ENCODE assay signal across 8 cellular contexts in the genomic region with DNA sequence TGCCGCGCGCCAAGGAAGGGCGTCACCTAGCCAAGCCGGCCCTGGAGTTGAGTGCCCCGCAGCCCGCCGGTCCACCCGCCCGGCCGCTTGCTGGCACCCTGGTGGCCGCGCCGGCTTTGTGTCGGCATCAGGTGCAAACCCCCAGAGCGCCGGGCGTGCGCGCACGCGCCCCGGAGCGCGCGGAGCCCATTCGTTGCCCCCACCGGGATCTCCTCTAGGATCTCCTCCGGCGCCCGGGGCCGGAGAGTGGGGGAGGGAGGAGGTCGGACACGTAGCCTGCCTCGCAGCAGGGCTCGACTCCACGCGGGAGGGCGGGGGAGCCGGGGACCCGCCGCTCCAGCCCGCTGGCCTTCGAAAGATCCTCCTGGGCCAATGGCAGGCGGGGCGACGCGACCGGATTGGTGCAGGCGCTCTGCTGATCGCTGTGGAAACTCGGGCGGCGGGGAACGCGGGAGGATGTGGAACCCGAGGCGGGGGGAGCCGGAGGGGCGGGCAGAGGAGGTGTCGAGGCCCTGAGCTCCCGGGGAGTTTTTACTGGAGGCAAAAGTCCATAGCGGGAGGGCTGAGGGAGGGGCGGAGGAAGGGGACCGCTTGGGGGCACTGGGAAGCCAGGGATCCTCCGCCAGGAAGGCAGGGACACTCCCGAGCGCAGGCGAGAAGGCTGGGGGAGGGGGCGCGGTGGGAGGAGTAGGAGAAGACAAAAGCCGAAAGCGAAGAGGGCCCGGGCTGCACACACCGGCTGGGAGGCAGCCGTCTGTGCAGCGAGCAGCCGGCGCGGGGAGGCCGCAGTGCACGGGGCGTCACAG. TPM values are rescaled to one million over a fixed set of nuclear protein-coding genes. Genes with fewer than 3 reads are reported as not detected.
DNase-seq lines count a peak whose midpoint lies in the region; ATAC-seq and TF ChIP-seq lines count a peak whose summit lies in the region.

TSS of gene FADS2 (plus strand) at position 728 of the 806 bp plus-strand sequence. CDS start 91 bp downstream, outside the sequence.

- TF ChIP-seq EP300 in Ishikawa (IDR thresholded peaks at IDR 0.05; ENCODE audit: borderline replicate concordance) = no peak; the same call in 1 of the 2 replicates

- no peaks in the 10 kb centered on the region for H3K36me3 Mint-ChIP-seq in natural killer cell treated with Interleukin-12 subunit alpha and Interleukin-12 subunit beta and Interleukin-15 and Interleukin-18, amount 100 ng/mL, for 72 hours

- H3K36me3 ChIP-seq in Panc1 (ENCODE audit: control insufficient read depth, insufficient read depth, low read length) (no peaks in the 10 kb centered on the region), stomach smooth muscle (ENCODE audit: control insufficient read depth in 2 of 2, insufficient read depth in 2 of 2, low read length in 2 of 2) (no peaks in the 10 kb centered on the region)

- peaks cover 22 to 38% of the 10 kb centered on the region in 2 donors for H3K4me1 Mint-ChIP-seq in natural killer cell treated with Interleukin-12 subunit alpha and Interleukin-12 subunit beta and Interleukin-15 and Interleukin-18, amount 100 ng/mL, for 72 hours (ENCODE audit: low read depth in 2 of 2)

- POLR2A ChIA-PET in Panc1 (lab: Charles Lee) = interaction anchor here (0.7 to 1.8 kb wide), 2 partner anchors 13 to 31 kb away, joined by 3 to 10 read pairs; no protein-coding TSS in a partner anchor

- intact Hi-C loops in Panc1 (cut with micrococcal nuclease; ENCODE audit: unreplicated experiment) = no loop called here

- TF ChIP-seq CTCF in Panc1 (IDR thresholded peaks at IDR 0.05) = no peak

- in situ Hi-C loops in Panc1 (cut with HindIII; ENCODE audit: low pct_unique_long_range_greater_than_20kb, low sequenced_read_pairs) = no loop called here

- no peaks in the 10 kb centered on the region for H3K27me3 ChIP-seq in Panc1 (ENCODE audit: control insufficient read depth, insufficient read depth, low read length)
- H3K27me3 ChIP-seq in stomach smooth muscle (ENCODE audit: control insufficient read depth in 1 of 2, insufficient read depth in 2 of 2, low read length in 2 of 2) = peaks cover 16 to 17% of the 10 kb centered on the region in 2 donors

- H3K9ac ChIP-seq in stomach smooth muscle (ENCODE audit: low read length in 2 of 2) = peak within 1 kb of the TSS; percentile 42 to 63

- TF ChIP-seq RAD21 in Ishikawa (IDR thresholded peaks at IDR 0.05; ENCODE audit: low read depth) = peak; percentile 2; the same call in 1 of the 2 replicates

- peak within 1 kb of the TSS; percentile 82 for H3K4me3 Mint-ChIP-seq in natural killer cell treated with Interleukin-12 subunit alpha and Interleukin-12 subunit beta and Interleukin-15 and Interleukin-18, amount 100 ng/mL, for 72 hours

- H3K27ac ChIP-seq in Panc1 (ENCODE audit: low read length) (peak within 1 kb of the TSS; percentile 92), stomach smooth muscle (ENCODE audit: low read length) (peak within 1 kb of the TSS; percentile 55)

- DNase-seq in DMS114 treated with DMSO at 0.1 percent for 48 hours (lab: John Stamatoyannopoulos, UW; ENCODE audit: unreplicated experiment) (peak; percentile 40), Panc1 (ENCODE audit: low read depth, low spot score) (no peak), fibroblast of the conjunctiva (ENCODE audit: low read depth) (peak; percentile 93)
- peak; percentile 18 for DNase-seq in activated effector memory CD4-positive, alpha-beta T cell treated with Interleukin-2 at 50 U/mL for 16 hours
- peak; percentile 94 for DNase-seq in natural killer cell treated with Interleukin-12 subunit alpha and Interleukin-12 subunit beta and Interleukin-15 and Interleukin-18, amount 100 ng/mL, for 72 hours (ENCODE audit: low spot score)

- ATAC-seq in GM21528 (IDR thresholded peaks at IDR 0.05; ENCODE audit: low FRiP score, unreplicated experiment) (peak; percentile 69), Panc1 (peak; percentile 88)
- peak; percentile 90 to 93 for ATAC-seq in natural killer cell treated with Interleukin-12 subunit alpha and Interleukin-12 subunit beta and Interleukin-15 and Interleukin-18, amount 100 ng/mL, for 72 hours

- no peaks in the 10 kb centered on the region for H3K9me3 ChIP-seq in Panc1 (ENCODE audit: control insufficient read depth, insufficient read depth, low read depth, low read length)
- no peaks in the 10 kb centered on the region for H3K9me3 ChIP-seq in stomach smooth muscle (ENCODE audit: control insufficient read depth in 2 of 2, low read length in 2 of 2)

- no peaks in the 10 kb centered on the region for H3K9me3 Mint-ChIP-seq in natural killer cell treated with Interleukin-12 subunit alpha and Interleukin-12 subunit beta and Interleukin-15 and Interleukin-18, amount 100 ng/mL, for 72 hours

- H3K4me3 ChIP-seq in Panc1 (ENCODE audit: low read depth in 2 of 2, low read length in 2 of 2) (peak within 1 kb of the TSS; percentile 81 to 82), stomach smooth muscle (ENCODE audit: low read length in 2 of 2) (peak within 1 kb of the TSS; percentile 58 to 78)

- no TSS peak for BruUV-seq in Panc1 (replicated peaks; lab: Mats Ljungman, UMichigan)

- H3K27ac Mint-ChIP-seq in natural killer cell treated with Interleukin-12 subunit alpha and Interleukin-12 subunit beta and Interleukin-15 and Interleukin-18, amount 100 ng/mL, for 72 hours = peak within 1 kb of the TSS; percentile 51 to 87

- H3K4me1 ChIP-seq in Panc1 (ENCODE audit: control insufficient read depth, insufficient read depth, low read length) = peaks cover 33% of the 10 kb centered on the region
- peaks cover 32% of the 10 kb centered on the region for H3K4me1 ChIP-seq in stomach smooth muscle (ENCODE audit: control insufficient read depth, insufficient read depth, low read length)

- H3K27me3 Mint-ChIP-seq in natural killer cell treated with Interleukin-12 subunit alpha and Interleukin-12 subunit beta and Interleukin-15 and Interleukin-18, amount 100 ng/mL, for 72 hours = no peaks in the 10 kb centered on the region

- CTCF ChIA-PET in Panc1 (lab: Charles Lee) = interaction anchor here (0.6 to 0.7 kb wide), 3 partner anchors 114 to 226 kb away, joined by 4 to 5 read pairs (median 5); no protein-coding TSS in a partner anchor

TF ChIP-seq in Ishikawa, 13 proteins besides CTCF, POLR2A, EP300 and RAD21:
- TF ChIP-seq EGR1 (IDR thresholded peaks at IDR 0.05) = peak; percentile 8; the same call in 1 of the 2 replicates
- TF ChIP-seq ZBTB7A (IDR thresholded peaks at IDR 0.05; ENCODE audit: low read depth) = peak; percentile 63; the same call in 1 of the 2 replicates
- peak; percentile 26; the same call in 1 of the 2 replicates for TF ChIP-seq TEAD4 (IDR thresholded peaks at IDR 0.05)
- TF ChIP-seq TCF12 (IDR thresholded peaks at IDR 0.05; ENCODE audit: low read depth) = peak; percentile 74
- TF ChIP-seq, protein P1, sequence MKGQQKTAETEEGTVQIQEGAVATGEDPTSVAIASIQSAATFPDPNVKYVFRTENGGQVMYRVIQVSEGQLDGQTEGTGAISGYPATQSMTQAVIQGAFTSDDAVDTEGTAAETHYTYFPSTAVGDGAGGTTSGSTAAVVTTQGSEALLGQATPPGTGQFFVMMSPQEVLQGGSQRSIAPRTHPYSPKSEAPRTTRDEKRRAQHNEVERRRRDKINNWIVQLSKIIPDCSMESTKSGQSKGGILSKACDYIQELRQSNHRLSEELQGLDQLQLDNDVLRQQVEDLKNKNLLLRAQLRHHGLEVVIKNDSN (IDR thresholded peaks at IDR 0.05) = no peak
- TF ChIP-seq, protein P2, sequence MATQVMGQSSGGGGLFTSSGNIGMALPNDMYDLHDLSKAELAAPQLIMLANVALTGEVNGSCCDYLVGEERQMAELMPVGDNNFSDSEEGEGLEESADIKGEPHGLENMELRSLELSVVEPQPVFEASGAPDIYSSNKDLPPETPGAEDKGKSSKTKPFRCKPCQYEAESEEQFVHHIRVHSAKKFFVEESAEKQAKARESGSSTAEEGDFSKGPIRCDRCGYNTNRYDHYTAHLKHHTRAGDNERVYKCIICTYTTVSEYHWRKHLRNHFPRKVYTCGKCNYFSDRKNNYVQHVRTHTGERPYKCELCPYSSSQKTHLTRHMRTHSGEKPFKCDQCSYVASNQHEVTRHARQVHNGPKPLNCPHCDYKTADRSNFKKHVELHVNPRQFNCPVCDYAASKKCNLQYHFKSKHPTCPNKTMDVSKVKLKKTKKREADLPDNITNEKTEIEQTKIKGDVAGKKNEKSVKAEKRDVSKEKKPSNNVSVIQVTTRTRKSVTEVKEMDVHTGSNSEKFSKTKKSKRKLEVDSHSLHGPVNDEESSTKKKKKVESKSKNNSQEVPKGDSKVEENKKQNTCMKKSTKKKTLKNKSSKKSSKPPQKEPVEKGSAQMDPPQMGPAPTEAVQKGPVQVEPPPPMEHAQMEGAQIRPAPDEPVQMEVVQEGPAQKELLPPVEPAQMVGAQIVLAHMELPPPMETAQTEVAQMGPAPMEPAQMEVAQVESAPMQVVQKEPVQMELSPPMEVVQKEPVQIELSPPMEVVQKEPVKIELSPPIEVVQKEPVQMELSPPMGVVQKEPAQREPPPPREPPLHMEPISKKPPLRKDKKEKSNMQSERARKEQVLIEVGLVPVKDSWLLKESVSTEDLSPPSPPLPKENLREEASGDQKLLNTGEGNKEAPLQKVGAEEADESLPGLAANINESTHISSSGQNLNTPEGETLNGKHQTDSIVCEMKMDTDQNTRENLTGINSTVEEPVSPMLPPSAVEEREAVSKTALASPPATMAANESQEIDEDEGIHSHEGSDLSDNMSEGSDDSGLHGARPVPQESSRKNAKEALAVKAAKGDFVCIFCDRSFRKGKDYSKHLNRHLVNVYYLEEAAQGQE (IDR thresholded peaks at IDR 0.05; ENCODE audit: low read depth) = no peak
- TF ChIP-seq, protein P3, sequence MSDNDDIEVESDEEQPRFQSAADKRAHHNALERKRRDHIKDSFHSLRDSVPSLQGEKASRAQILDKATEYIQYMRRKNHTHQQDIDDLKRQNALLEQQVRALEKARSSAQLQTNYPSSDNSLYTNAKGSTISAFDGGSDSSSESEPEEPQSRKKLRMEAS (IDR thresholded peaks at IDR 0.05) = peak; percentile 79
- 0 out of 2 replicates have a peak, but pooled peaks have one; percentile 39 for TF ChIP-seq TAF1 (IDR thresholded peaks at IDR 0.05; ENCODE audit: low read depth)
- peak; percentile 10; the same call in 1 of the 2 replicates for TF ChIP-seq CEBPB (IDR thresholded peaks at IDR 0.05)
- TF ChIP-seq NFIC (IDR thresholded peaks at IDR 0.05) = no peak
- peak; percentile 42; the same call in 1 of the 2 replicates for TF ChIP-seq YY1 (IDR thresholded peaks at IDR 0.05; ENCODE audit: low read depth)
- TF ChIP-seq FOXM1 (IDR thresholded peaks at IDR 0.05; ENCODE audit: borderline replicate concordance, low read depth) = peak; percentile 69
- TF ChIP-seq CREB1 (IDR thresholded peaks at IDR 0.05; ENCODE audit: low read depth) = 0 out of 2 replicates have a peak, but pooled peaks have one; percentile 27

RNA-seq across cellular contexts. Expression of gene FADS2, which starts in this region (rescaled TPM):
- 679 TPM for total RNA-seq in Panc1 (2021; ENCODE audit: unreplicated experiment)
- polyA plus RNA-seq in Panc1 (2012; ENCODE audit: insufficient read length) = 887 TPM
- total RNA-seq in natural killer cell treated with Interleukin-12 subunit alpha and Interleukin-12 subunit beta and Interleukin-15 and Interleukin-18, amount 100 ng/mL, for 72 hours = 10 to 100 TPM; 69.1 to 90.1 TPM
